Comparison of ENCODE assay signal across 8 cellular contexts in the genomic region with DNA sequence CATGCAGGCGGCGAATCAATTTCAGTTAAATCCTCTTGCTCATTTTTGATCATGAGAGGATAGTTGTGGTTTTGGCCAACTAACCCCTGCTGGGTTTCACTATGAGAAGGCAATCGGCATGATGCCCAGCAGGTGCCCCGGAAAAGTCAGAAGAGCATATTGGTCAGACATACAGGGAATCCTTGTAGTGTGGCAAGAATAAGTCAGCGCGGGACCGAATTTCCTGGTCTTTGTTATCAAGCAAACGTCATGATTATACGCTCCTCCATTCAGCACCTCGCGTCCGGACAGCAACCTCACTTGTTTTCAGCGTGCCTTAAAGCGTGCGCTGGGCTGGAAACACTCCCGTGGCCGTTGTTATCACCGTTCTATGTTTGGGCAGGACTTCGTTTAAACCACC. TPM values are rescaled to one million over a fixed set of nuclear protein-coding genes. Genes with fewer than 3 reads are reported as not detected.
DNase-seq lines count a peak whose midpoint lies in the region; ATAC-seq and TF ChIP-seq lines count a peak whose summit lies in the region.

No MANE protein-coding gene starts in this region.

- intact Hi-C loops in heart left ventricle (cut with DNase I), result no loop called here

- CTCF ChIA-PET in HEK293T (lab: Yijun Ruan, JAX), result no interaction called here

- no peak for TF ChIP-seq CTCF in heart left ventricle (IDR thresholded peaks at IDR 0.05)

- 5 to 8% (median 6%) methylated on average over 19 of the region's 19 CpGs for WGBS in heart left ventricle, 4 donors

- DNase-seq in COLO668 (lab: John Stamatoyannopoulos, UW; ENCODE audit: unreplicated experiment) (peak; percentile 50), HEK293T (ENCODE audit: extremely low spot score) (peak; percentile 25), NCI-H446 treated with DMSO at 0.1 percent for 48 hours (lab: John Stamatoyannopoulos, UW) (peak; percentile 27), heart left ventricle (peak; percentile 39 to 78 (median 56)), pulmonary artery endothelial cell (ENCODE audit: low read depth, low spot score) (peak; percentile 51), AML-193 (lab: John Stamatoyannopoulos, UW) (no peak)
- DNase-seq in activated T-cell treated with anti-CD3 and anti-CD28 coated beads, Interleukin-2, amount 50 U/mL, for 48 hours, result peak; percentile 65 to 72

- no peaks in the 10 kb centered on the region for H3K36me3 ChIP-seq in heart left ventricle

- POLR2A ChIA-PET in HEK293T (lab: Yijun Ruan, JAX), result no interaction called here

- TF ChIP-seq POLR2A in heart left ventricle (IDR thresholded peaks at IDR 0.05), result no peak

- H3K27ac ChIP-seq in heart left ventricle, result no peak overlapping the region

- H3K27me3 ChIP-seq in heart left ventricle, result peaks cover 2 to 68% (median 43%) of the 10 kb centered on the region in 9 donors

- ATAC-seq in heart left ventricle, result peak; percentile 55 to 76 (median 74)
- no peak for ATAC-seq in GM21360 (IDR thresholded peaks at IDR 0.05; ENCODE audit: unreplicated experiment)

- H3K9me3 ChIP-seq in heart left ventricle, result peaks cover 0 to 9% (median 0%) of the 10 kb centered on the region in 12 donors

- H3K4me1 ChIP-seq in heart left ventricle, result peaks cover 0 to 28% (median 21%) of the 10 kb centered on the region in 12 donors

- no peak overlapping the region for H3K4me3 ChIP-seq in heart left ventricle

TF ChIP-seq in HEK293T, 16 proteins besides CTCF, POLR2A, EP300 and RAD21:
- TF ChIP-seq PKNOX1 (IDR thresholded peaks at IDR 0.05) (no peak), NFRKB (IDR thresholded peaks at IDR 0.05) (no peak), ZNF384 (IDR thresholded peaks at IDR 0.05) (no peak), SP1 (IDR thresholded peaks at IDR 0.05) (no peak), LEF1 (IDR thresholded peaks at IDR 0.05; ENCODE audit: borderline replicate concordance) (no peak), ELF4 (IDR thresholded peaks at IDR 0.05) (no peak), ARNT (IDR thresholded peaks at IDR 0.05) (no peak), L3MBTL2 (conservative IDR thresholded peaks at IDR 0.05) (no peak), BHLHE40 (IDR thresholded peaks at IDR 0.05; ENCODE audit: borderline replicate concordance) (no peak), FOXK2 (IDR thresholded peaks at IDR 0.05) (no peak), FOXM1 (IDR thresholded peaks at IDR 0.05; ENCODE audit: borderline replicate concordance) (no peak), CTBP1 (IDR thresholded peaks at IDR 0.05; ENCODE audit: borderline replicate concordance) (no peak), FOXA1 (IDR thresholded peaks at IDR 0.05) (no peak), TARDBP (IDR thresholded peaks at IDR 0.05) (no peak), HDGF (IDR thresholded peaks at IDR 0.05; ENCODE audit: borderline replicate concordance) (no peak), SUZ12 (IDR thresholded peaks at IDR 0.05) (no peak)

RNA-seq across cellular contexts. Expression of gene TBC1D30, which starts 1.8 kb away (rescaled TPM):
- total RNA-seq in heart left ventricle, result 1 to 10 TPM in 3 of 9 donors, under 1 TPM in 6; 0.37 to 2.9 (median 0.67) TPM
- 1 to 10 TPM in 1 of 2 donors, under 1 TPM in 1; 0.15 to 1.1 TPM for polyA plus RNA-seq in heart left ventricle
- total RNA-seq in pulmonary artery endothelial cell, result 18.8 and 19.9 TPM in 2 replicates

Comparison
In these comparisons a context has a peak if more than half of its experiments do, and no peak if none do; other contexts are left out.
1. DNase-seq: peak in COLO668 (single experiment), HEK293T (single experiment), NCI-H446 treated with DMSO at 0.1 percent for 48 hours (single experiment), activated T-cell treated with anti-CD3 and anti-CD28 coated beads, Interleukin-2, amount 50 U/mL, for 48 hours (2 of 2), heart left ventricle (5 of 5) and pulmonary artery endothelial cell (single experiment); none in AML-193 (0 of 2).